Comparison of ENCODE assay signal across 7 cellular contexts in the genomic region with DNA sequence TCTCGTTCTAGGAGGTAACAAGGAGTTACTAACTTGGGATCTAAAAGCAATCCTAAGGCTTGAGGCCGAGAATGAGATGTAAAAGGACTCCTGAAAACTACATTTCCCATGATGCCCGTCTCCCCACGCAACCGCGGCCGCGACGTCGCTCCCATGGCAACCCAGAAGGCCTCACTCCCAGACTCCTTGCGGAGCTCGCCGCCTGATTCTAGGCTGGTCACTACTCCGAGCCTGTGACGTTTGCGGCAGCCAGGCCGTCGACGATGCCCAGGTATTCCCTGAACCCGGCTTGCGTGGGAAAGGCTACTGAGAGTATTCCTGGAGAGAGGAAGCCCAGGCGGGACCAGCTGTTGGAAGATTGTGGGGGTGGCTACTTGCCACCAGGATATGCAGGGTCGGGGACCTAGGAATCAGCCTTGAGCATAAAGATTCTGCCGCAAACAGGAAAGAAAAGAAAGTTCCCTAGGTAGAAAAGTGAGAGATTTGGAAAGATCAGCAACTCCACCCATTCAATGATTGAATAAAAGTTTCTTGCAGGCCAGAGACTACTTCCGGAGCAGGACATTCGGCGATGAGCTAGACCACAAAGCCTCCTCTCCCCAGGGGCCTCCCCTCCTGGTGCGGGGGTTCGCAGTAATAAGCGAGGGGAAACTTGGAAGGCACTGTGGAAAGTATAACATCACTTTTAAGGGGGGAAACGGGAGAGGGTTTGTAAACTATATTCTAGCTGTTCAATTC. TPM values are rescaled to one million over a fixed set of nuclear protein-coding genes. Genes with fewer than 3 reads are reported as not detected.
A peak's percentile ranks its signal among the peaks of the same experiment; 100 is the strongest.
DNase-seq lines count a peak whose midpoint lies in the region; ATAC-seq, FAIRE-seq and TF ChIP-seq lines count a peak whose summit lies in the region.

Gene DYNC2LI1, plus strand, starts transcription at position 164 of the 738 bp plus-strand sequence. Its CDS starts 100 bp downstream, at position 264.

- TF ChIP-seq CTCF in body of pancreas (IDR thresholded peaks at IDR 0.05) (no peak), sigmoid colon (IDR thresholded peaks at IDR 0.05) (no peak)

- WGBS in body of pancreas, 2 donors: 0 to 1% methylated on average over 29 to 31 of the region's 31 CpGs
- WGBS in sigmoid colon, 2 donors: 0 to 1% methylated on average over 31 of the region's 31 CpGs

- H3K36me3 ChIP-seq in body of pancreas (replicated peaks in 1 of 2; ENCODE audit: insufficient read depth in 1 of 2, low read depth in 2 of 2): peaks cover 0 to 6% of the 10 kb centered on the region in 2 donors
- peaks cover 0 to 16% (median 5%) of the 10 kb centered on the region in 4 donors for H3K36me3 ChIP-seq in sigmoid colon

- no peak for TF ChIP-seq EP300 in sigmoid colon (IDR thresholded peaks at IDR 0.05)

- intact Hi-C loops in body of pancreas (cut with DNase I) (no loop called here), sigmoid colon (cut with DNase I) (loop anchor here (5.0 kb wide), 1 partner anchor 162 kb away; no protein-coding TSS in a partner anchor)

- H3K9me3 ChIP-seq in body of pancreas (no peaks in the 10 kb centered on the region), sigmoid colon (no peaks in the 10 kb centered on the region)

- no peaks in the 10 kb centered on the region for H3K27me3 ChIP-seq in body of pancreas
- H3K27me3 ChIP-seq in sigmoid colon: no peaks in the 10 kb centered on the region

- DNase-seq in NCI-H2081 treated with DMSO at 0.1 percent for 48 hours (lab: John Stamatoyannopoulos, UW) (peak; percentile 45), body of pancreas (peak; percentile 92 to 95 (median 93)), iPS DF 19.7 (ENCODE audit: low read depth, low spot score) (peak; percentile 80), sigmoid colon (peak; percentile 96)

- peak; percentile 94 for ATAC-seq in GM18517 (IDR thresholded peaks at IDR 0.05; ENCODE audit: unreplicated experiment)
- ATAC-seq in HG03025 (IDR thresholded peaks at IDR 0.05; ENCODE audit: low FRiP score, unreplicated experiment): peak; percentile 97
- ATAC-seq in body of pancreas: peak; percentile 99

- H3K27ac ChIP-seq in body of pancreas (peak within 1 kb of the TSS; percentile 64 to 94 (median 86)), sigmoid colon (peak within 1 kb of the TSS; percentile 82 to 89 (median 86))

- H3K4me1 ChIP-seq in body of pancreas (peaks cover 6% of the 10 kb centered on the region), sigmoid colon (peaks cover 0 to 7% (median 0%) of the 10 kb centered on the region in 4 donors)

- H3K4me3 ChIP-seq in body of pancreas (peak within 1 kb of the TSS; percentile 35 to 47), sigmoid colon (peak within 1 kb of the TSS; percentile 63 to 83 (median 72))

- peak; percentile 92 for FAIRE-seq in TTC549 (lab: Jason Lieb, UNC)

- peak; percentile 25 to 85 (median 80) for TF ChIP-seq POLR2A in body of pancreas (IDR thresholded peaks at IDR 0.05)
- TF ChIP-seq POLR2A in sigmoid colon (IDR thresholded peaks at IDR 0.05): peak in 1 of 2 donors; percentile 25

RNA-seq across cellular contexts. Expression of gene DYNC2LI1, which starts in this region (rescaled TPM):
- total RNA-seq in body of pancreas (10 to 100 TPM; 21.0 to 21.4 TPM), sigmoid colon (10 to 100 TPM; 15.1 to 32.1 (median 25.1) TPM)
- 10 to 100 TPM; 11.7 to 27.6 (median 26.8) TPM for polyA plus RNA-seq in sigmoid colon

Comparison
In these comparisons a context has a peak if more than half of its experiments do, and no peak if none do; other contexts are left out.
1. Peak in every context shown above with its lines: DNase-seq, ATAC-seq, H3K4me3 ChIP-seq and H3K27ac ChIP-seq.
2. DNase-seq: peak in every context shown above with its lines; median percentile 96 in sigmoid colon; 93 in body of pancreas; 80 in iPS DF 19.7; 45 in NCI-H2081 treated with DMSO at 0.1 percent for 48 hours.